ENCODE assay signal across 8 cellular contexts in genomic region chr1:93078935-93079654, GRCh38. TPM values are rescaled to one million over a fixed set of nuclear protein-coding genes. Genes with fewer than 3 reads are reported as not detected.
DNase-seq lines count a peak whose midpoint lies in the region; ATAC-seq and TF ChIP-seq lines count a peak whose summit lies in the region.

Gene MTF2 (plus strand): TSS chr1:93079283. CDS start chr1:93079527, 244 bp downstream.

- peaks cover 18% of the 10 kb centered on the region for H3K36me3 Mint-ChIP-seq in activated naive CD4-positive, alpha-beta T cell treated with anti-CD3 and anti-CD28 coated beads, Interleukin-2, amount 10 ng/mL, durations not matched to agents 7 days and 5 days

- peaks cover 4% of the 10 kb centered on the region; the same call in 1 of the 2 replicates for H3K9me3 ChIP-seq in SK-N-SH

- H3K4me1 ChIP-seq in SK-N-SH (ENCODE audit: control insufficient read depth in 1 of 2, insufficient read depth in 2 of 2, low read depth in 1 of 2, low read length in 1 of 2): peaks cover 0 to 6% of the 10 kb centered on the region in 2 experiments; a peak in 2 of 4 replicates

- peak within 1 kb of the TSS; percentile 91 for H3K4me3 ChIP-seq in GM08714 (ENCODE audit: low read length)
- peak within 1 kb of the TSS; percentile 86 to 87 for H3K4me3 ChIP-seq in SK-N-SH (ENCODE audit: low read depth in 2 of 2, low read length in 1 of 2)

- TF ChIP-seq CTCF in SK-N-SH (IDR thresholded peaks at IDR 0.05): no peak

- under 1% methylated on average over 31 of the region's 51 CpGs for WGBS in SK-N-SH (ENCODE audit: low lambda C conversion rate)

- TF ChIP-seq EP300 in SK-N-SH (IDR thresholded peaks at IDR 0.05; ENCODE audit: borderline replicate concordance in 1 of 2, low read depth in 1 of 2, low read length in 1 of 2): peak; percentile 74 to 78; a peak in 3 of 4 replicates

- peaks cover 7% of the 10 kb centered on the region for H3K27me3 Mint-ChIP-seq in activated naive CD4-positive, alpha-beta T cell treated with anti-CD3 and anti-CD28 coated beads, Interleukin-2, amount 10 ng/mL, durations not matched to agents 7 days and 5 days

- DNase-seq in NCI-H1092 (lab: John Stamatoyannopoulos, UW): peak; percentile 94
- peak; percentile 90 for DNase-seq in SK-N-SH
- DNase-seq in activated naive CD4-positive, alpha-beta T cell treated with anti-CD3 and anti-CD28 coated beads, Interleukin-2, amount 10 ng/mL, durations not matched to agents 7 days and 5 days: peak; percentile 95
- DNase-seq in germinal center (ENCODE audit: low spot score): peak; percentile 88
- peak; percentile 86 for DNase-seq in non-pigmented ciliary epithelial cell (ENCODE audit: low read depth)
- peak; percentile 59 to 95 (median 88) for DNase-seq in substantia nigra (lab: John Stamatoyannopoulos, UW)

- peak within 1 kb of the TSS; percentile 93 for H3K4me3 Mint-ChIP-seq in activated naive CD4-positive, alpha-beta T cell treated with anti-CD3 and anti-CD28 coated beads, Interleukin-2, amount 10 ng/mL, durations not matched to agents 7 days and 5 days

- peaks cover 21% of the 10 kb centered on the region; the same call in 1 of the 2 replicates for H4K20me1 ChIP-seq in SK-N-SH (ENCODE audit: insufficient read depth)

- peaks cover 29% of the 10 kb centered on the region for H3F3A ChIP-seq in SK-N-SH (replicated peaks; ENCODE audit: insufficient read depth)

- peak; percentile 18; the same call in 1 of the 2 replicates for TF ChIP-seq RAD21 in SK-N-SH (IDR thresholded peaks at IDR 0.05; ENCODE audit: low read length)

- CTCF ChIA-PET in SK-N-SH (lab: Yijun Ruan, JAX): interaction anchor here (1.0 to 2.5 kb wide), 4 partner anchors 11 to 32 kb away, joined by 3 to 9 read pairs (median 5); no protein-coding TSS in a partner anchor
- CTCF ChIA-PET in activated naive CD4-positive, alpha-beta T cell treated with anti-CD3 and anti-CD28 coated beads, Interleukin-2, amount 10 ng/mL, durations not matched to agents 7 days and 5 days (lab: Charles Lee): interaction anchor here (0.7 to 2.3 kb wide), 14 partner anchors 9 to 550 kb away, joined by 3 to 7 read pairs (median 4); no protein-coding TSS in a partner anchor

- peak within 1 kb of the TSS; percentile 84 for H3K4me2 ChIP-seq in SK-N-SH

- peak within 1 kb of the TSS; percentile 97 for H3K27ac Mint-ChIP-seq in activated naive CD4-positive, alpha-beta T cell treated with anti-CD3 and anti-CD28 coated beads, Interleukin-2, amount 10 ng/mL, durations not matched to agents 7 days and 5 days

- peaks cover 3 to 15% of the 10 kb centered on the region in 2 experiments for H3K36me3 ChIP-seq in SK-N-SH (replicated peaks in 1 of 2; ENCODE audit: control insufficient read depth in 1 of 2, insufficient read depth in 2 of 2, low read length in 1 of 2)

- H3K79me2 ChIP-seq in SK-N-SH (ENCODE audit: insufficient read depth): peaks cover 50% of the 10 kb centered on the region

- POLR2A ChIA-PET in SK-N-SH (lab: Yijun Ruan, JAX): interaction anchor here (0.8 to 2.5 kb wide), 11 partner anchors 11 to 266 kb away, joined by 3 to 13 read pairs (median 4); partner anchors contain the start of genes DIPK1A and DR1

- peak within 1 kb of the TSS; percentile 96 for H2AFZ ChIP-seq in SK-N-SH (ENCODE audit: low read depth)

- H3K4me1 Mint-ChIP-seq in activated naive CD4-positive, alpha-beta T cell treated with anti-CD3 and anti-CD28 coated beads, Interleukin-2, amount 10 ng/mL, durations not matched to agents 7 days and 5 days: peaks cover 45% of the 10 kb centered on the region

- peak; percentile 78 for ATAC-seq in HG02588 (IDR thresholded peaks at IDR 0.05; ENCODE audit: unreplicated experiment)

- H3K27ac ChIP-seq in SK-N-SH (ENCODE audit: low read depth in 2 of 2, low read length in 1 of 2) (peak within 1 kb of the TSS; percentile 78 to 96), substantia nigra (ENCODE audit: low read depth, low read length, poor library complexity, severe bottlenecking) (peak within 1 kb of the TSS; percentile 84)

- peak within 1 kb of the TSS; percentile 96 for H3K9ac ChIP-seq in SK-N-SH

- no peaks in the 10 kb centered on the region for H3K9me2 ChIP-seq in SK-N-SH

- H3K9me3 Mint-ChIP-seq in activated naive CD4-positive, alpha-beta T cell treated with anti-CD3 and anti-CD28 coated beads, Interleukin-2, amount 10 ng/mL, durations not matched to agents 7 days and 5 days: peaks cover 5% of the 10 kb centered on the region

- no peaks in the 10 kb centered on the region for H3K27me3 ChIP-seq in SK-N-SH (ENCODE audit: insufficient read depth)

TF ChIP-seq in SK-N-SH, 30 proteins besides CTCF, POLR2A, EP300 and RAD21 (continues in another document):
- TF ChIP-seq RXRA (IDR thresholded peaks at IDR 0.05; ENCODE audit: borderline replicate concordance, low read depth) (peak; percentile 64; the same call in 1 of the 2 replicates), YY1 (IDR thresholded peaks at IDR 0.05; ENCODE audit: low read depth) (peak; percentile 94), JUND (IDR thresholded peaks at IDR 0.05) (peak; percentile 73; the same call in 1 of the 2 replicates), PBX3 (IDR thresholded peaks at IDR 0.05) (peak; percentile 97), POLR2AphosphoS5 (IDR thresholded peaks at IDR 0.05; ENCODE audit: low read depth, low read length) (peak; percentile 99), GATA2 (CRISPR knock-in tag; IDR thresholded peaks at IDR 0.05) (peak; percentile 48), NRF1 (IDR thresholded peaks at IDR 0.05; ENCODE audit: low read depth, low read length) (0 out of 2 replicates have a peak, but pooled peaks have one; percentile 22), TEAD4 (IDR thresholded peaks at IDR 0.05; ENCODE audit: borderline replicate concordance, insufficient read depth) (peak; percentile 63), TCF12 (IDR thresholded peaks at IDR 0.05) (peak; percentile 70), MXI1 (IDR thresholded peaks at IDR 0.05; ENCODE audit: low read depth, low read length) (peak; percentile 92), NFIC (IDR thresholded peaks at IDR 0.05; ENCODE audit: borderline replicate concordance) (peak; percentile 93), FOSL2 (IDR thresholded peaks at IDR 0.05; ENCODE audit: borderline replicate concordance, low read depth) (peak; percentile 52; the same call in 1 of the 2 replicates), EZH2phosphoT487 (IDR thresholded peaks at IDR 0.05; ENCODE audit: borderline replicate concordance, low read depth) (no peak), MEF2A (IDR thresholded peaks at IDR 0.05; ENCODE audit: borderline replicate concordance, low read depth) (no peak)
- TF ChIP-seq, protein P1, sequence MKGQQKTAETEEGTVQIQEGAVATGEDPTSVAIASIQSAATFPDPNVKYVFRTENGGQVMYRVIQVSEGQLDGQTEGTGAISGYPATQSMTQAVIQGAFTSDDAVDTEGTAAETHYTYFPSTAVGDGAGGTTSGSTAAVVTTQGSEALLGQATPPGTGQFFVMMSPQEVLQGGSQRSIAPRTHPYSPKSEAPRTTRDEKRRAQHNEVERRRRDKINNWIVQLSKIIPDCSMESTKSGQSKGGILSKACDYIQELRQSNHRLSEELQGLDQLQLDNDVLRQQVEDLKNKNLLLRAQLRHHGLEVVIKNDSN (IDR thresholded peaks at IDR 0.05; ENCODE audit: borderline replicate concordance, low read depth): 0 out of 2 replicates have a peak, but pooled peaks have one; percentile 27
- TF ChIP-seq, protein P2, sequence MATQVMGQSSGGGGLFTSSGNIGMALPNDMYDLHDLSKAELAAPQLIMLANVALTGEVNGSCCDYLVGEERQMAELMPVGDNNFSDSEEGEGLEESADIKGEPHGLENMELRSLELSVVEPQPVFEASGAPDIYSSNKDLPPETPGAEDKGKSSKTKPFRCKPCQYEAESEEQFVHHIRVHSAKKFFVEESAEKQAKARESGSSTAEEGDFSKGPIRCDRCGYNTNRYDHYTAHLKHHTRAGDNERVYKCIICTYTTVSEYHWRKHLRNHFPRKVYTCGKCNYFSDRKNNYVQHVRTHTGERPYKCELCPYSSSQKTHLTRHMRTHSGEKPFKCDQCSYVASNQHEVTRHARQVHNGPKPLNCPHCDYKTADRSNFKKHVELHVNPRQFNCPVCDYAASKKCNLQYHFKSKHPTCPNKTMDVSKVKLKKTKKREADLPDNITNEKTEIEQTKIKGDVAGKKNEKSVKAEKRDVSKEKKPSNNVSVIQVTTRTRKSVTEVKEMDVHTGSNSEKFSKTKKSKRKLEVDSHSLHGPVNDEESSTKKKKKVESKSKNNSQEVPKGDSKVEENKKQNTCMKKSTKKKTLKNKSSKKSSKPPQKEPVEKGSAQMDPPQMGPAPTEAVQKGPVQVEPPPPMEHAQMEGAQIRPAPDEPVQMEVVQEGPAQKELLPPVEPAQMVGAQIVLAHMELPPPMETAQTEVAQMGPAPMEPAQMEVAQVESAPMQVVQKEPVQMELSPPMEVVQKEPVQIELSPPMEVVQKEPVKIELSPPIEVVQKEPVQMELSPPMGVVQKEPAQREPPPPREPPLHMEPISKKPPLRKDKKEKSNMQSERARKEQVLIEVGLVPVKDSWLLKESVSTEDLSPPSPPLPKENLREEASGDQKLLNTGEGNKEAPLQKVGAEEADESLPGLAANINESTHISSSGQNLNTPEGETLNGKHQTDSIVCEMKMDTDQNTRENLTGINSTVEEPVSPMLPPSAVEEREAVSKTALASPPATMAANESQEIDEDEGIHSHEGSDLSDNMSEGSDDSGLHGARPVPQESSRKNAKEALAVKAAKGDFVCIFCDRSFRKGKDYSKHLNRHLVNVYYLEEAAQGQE (IDR thresholded peaks at IDR 0.05; ENCODE audit: low read depth, low read length): peak; percentile 78
- TF ChIP-seq, protein P3, sequence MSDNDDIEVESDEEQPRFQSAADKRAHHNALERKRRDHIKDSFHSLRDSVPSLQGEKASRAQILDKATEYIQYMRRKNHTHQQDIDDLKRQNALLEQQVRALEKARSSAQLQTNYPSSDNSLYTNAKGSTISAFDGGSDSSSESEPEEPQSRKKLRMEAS (IDR thresholded peaks at IDR 0.05; ENCODE audit: low read depth): peak; percentile 97

RNA-seq across cellular contexts. Expression of gene MTF2, which starts in this region (rescaled TPM):
- 11.9 and 15.3 TPM in 2 replicates for polyA plus RNA-seq in SK-N-SH (2012; rRNA removed)
- polyA plus RNA-seq in SK-N-SH (2012; cell fraction: cytosol; rRNA removed): 16.1 and 16.2 TPM in 2 replicates
- 6.3 and 12.7 TPM in 2 replicates for polyA plus RNA-seq in SK-N-SH (2012; cell fraction: nucleus; rRNA removed)

Comparison
In these comparisons a context has a peak if more than half of its experiments do, and no peak if none do; other contexts are left out.
1. Peak in every context shown above with its lines: DNase-seq, ATAC-seq, H3K4me3 ChIP-seq and H3K27ac ChIP-seq.